ENCODE assay signal across 12 cellular contexts in the genomic region with DNA sequence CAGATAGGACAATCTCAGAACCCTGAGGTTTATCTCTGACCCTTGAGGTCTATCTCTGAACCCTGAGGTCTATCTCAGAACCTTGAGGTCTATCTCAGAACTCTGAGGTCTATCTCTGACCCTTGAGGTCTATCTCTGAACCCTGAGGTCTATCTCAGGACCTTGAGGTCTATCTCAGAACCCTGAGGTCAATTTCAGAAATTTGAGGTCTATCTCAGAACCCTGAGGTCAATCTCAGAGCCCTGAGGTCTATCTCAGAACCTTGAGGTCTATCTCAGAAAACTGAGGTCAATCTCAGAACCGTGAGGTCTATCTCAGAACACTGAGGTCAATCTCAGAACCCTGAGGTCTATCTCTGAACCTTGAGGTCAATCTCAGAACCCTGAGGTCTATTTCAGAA. TPM values are rescaled to one million over a fixed set of nuclear protein-coding genes. Genes with fewer than 3 reads are reported as not detected.
"Had no signal": no experiment of that assay in that cellular context is flagged by ENCODE, and none has a peak within 500 bp of the region (broad histone marks: within the 10 kb centered on the region; RNA-seq: fewer than 3 reads in every experiment).

No MANE protein-coding gene starts in this region.

- H2AFZ ChIP-seq: GM23338 had no signal

- H3K4me3 Mint-ChIP-seq: GM23338, HFFc6 had no signal

- H3K4me2 ChIP-seq: GM23338, KMS-11 had no signal

- H3K4me3 ChIP-seq: GM23338 had no signal

- H3K27ac ChIP-seq: HL-60, KMS-11 had no signal

- FAIRE-seq: H1, H54, HepG2 had no signal

- DNase-seq: H9, HCEC 1CT, HFFc6, IMR-90, KBM-7 had no signal

- H3K9me3 Mint-ChIP-seq: GM23338, H9, HFFc6 had no signal

- ATAC-seq: GM23338, HepG2 had no signal

- H3K27ac Mint-ChIP-seq: GM23338, H9, HFFc6 had no signal

- H3K9ac ChIP-seq: KMS-11 had no signal

RNA-seq across cellular contexts. Expression of a gene that starts 2.3 kb away (rescaled TPM):
- total RNA-seq: HT1080 had no signal

RNA-seq across cellular contexts. Expression of a gene that starts 49.4 kb away (rescaled TPM):
- total RNA-seq: HT1080 had no signal
